ENCODE assay signal across 22 cellular contexts in genomic region chr5:154386952-154387629, GRCh38. TPM values are rescaled to one million over a fixed set of nuclear protein-coding genes. Genes with fewer than 3 reads are reported as not detected.
DNase-seq lines count a peak whose midpoint lies in the region; ATAC-seq, FAIRE-seq and TF ChIP-seq lines count a peak whose summit lies in the region.
"Had no signal": no experiment of that assay in that cellular context is flagged by ENCODE, and none has a peak within 500 bp of the region (broad histone marks: within the 10 kb centered on the region; RNA-seq: fewer than 3 reads in every experiment).

No MANE protein-coding gene starts in this region.

- TF ChIP-seq POLR2A in A549 (IDR thresholded peaks at IDR 0.05; ENCODE audit: low read length), result no peak

- no peak for TF ChIP-seq EP300 in A549 (IDR thresholded peaks at IDR 0.05)

- no peak overlapping the region for H2AFZ ChIP-seq in neuronal stem cell (ENCODE audit: low read length)
- H2AFZ ChIP-seq: GM23338 had no signal

- no peak overlapping the region for H4K91ac ChIP-seq in neuronal stem cell (ENCODE audit: low read depth, low read length, poor library complexity)

- H3K4me3 ChIP-seq in A549 (no peak overlapping the region), epithelial cell of proximal tubule (ENCODE audit: low read depth, low read length) (no peak overlapping the region), left lung (no peak overlapping the region), neuronal stem cell (ENCODE audit: low read length in 2 of 2) (no peak overlapping the region), heart right ventricle (no peak overlapping the region)
- H3K4me3 ChIP-seq: BLaER1, GM23338 had no signal

- peak in 1 of 2 experiments; percentile 19; a peak in 2 of 6 replicates for ATAC-seq in A549
- peak; percentile 61 for ATAC-seq in left lung
- no peak for ATAC-seq in GM21526 (IDR thresholded peaks at IDR 0.05; ENCODE audit: low FRiP score, unreplicated experiment)
- ATAC-seq in heart right ventricle, result no peak
- no peak for ATAC-seq in HG02885 (IDR thresholded peaks at IDR 0.05; ENCODE audit: poor library complexity, unreplicated experiment)
- ATAC-seq: CD8-positive, alpha-beta T cell; GM23338; HCT116; PC-3 had no signal

- no peak overlapping the region for H3K4ac ChIP-seq in neuronal stem cell (ENCODE audit: low read length)

- H3K27ac ChIP-seq in A549, result peak overlapping the region; percentile 28 to 34; a peak in 3 of 6 replicates
- H3K27ac ChIP-seq in left lung, result no peak overlapping the region
- no peak overlapping the region for H3K27ac ChIP-seq in neuronal stem cell (replicated peaks; ENCODE audit: low read length)
- no peak overlapping the region for H3K27ac ChIP-seq in heart right ventricle
- H3K27ac ChIP-seq: BLaER1 had no signal

- H2AK5ac ChIP-seq in neuronal stem cell (ENCODE audit: low read depth, low read length), result no peak overlapping the region

- H2BK120ac ChIP-seq in neuronal stem cell (ENCODE audit: low read depth, low read length), result no peak overlapping the region

- H2BK5ac ChIP-seq in neuronal stem cell (ENCODE audit: low read length), result no peak overlapping the region

- peak overlapping the region; percentile 19 for H3K18ac ChIP-seq in neuronal stem cell (ENCODE audit: low read length)

- no peak overlapping the region for H3K23ac ChIP-seq in neuronal stem cell (ENCODE audit: low read depth, low read length, poor library complexity)

- FAIRE-seq in A549 (lab: Jason Lieb, UNC), result no peak
- FAIRE-seq: D721Med, GM18507 had no signal

- no peak overlapping the region for H3K9ac ChIP-seq in neuronal stem cell (ENCODE audit: low read depth, low read length, poor library complexity)
- H3K9ac ChIP-seq: BLaER1 had no signal

- H3K4me2 ChIP-seq in A549 (peak overlapping the region; percentile 0; the same call in 1 of the 3 replicates), neuronal stem cell (ENCODE audit: insufficient read depth, low read length, poor library complexity, severe bottlenecking) (no peak overlapping the region)
- H3K4me2 ChIP-seq: BLaER1, GM23338 had no signal

- no peak for DNase-seq in A549 (ENCODE audit: low read depth in 1 of 2, low spot score in 1 of 2)
- peak; percentile 42 for DNase-seq in epithelial cell of proximal tubule (ENCODE audit: low read depth)
- DNase-seq in left lung, result no peak
- no peak for DNase-seq in neuronal stem cell (ENCODE audit: low spot score)
- no peak for DNase-seq in SHP77 treated with DMSO at 0.1 percent for 48 hours (lab: John Stamatoyannopoulos, UW)
- DNase-seq in heart right ventricle, result no peak
- DNase-seq: CD8-positive, alpha-beta T cell; DMS79; KBM-7; MV-4-11; NCI-H1436; NCI-H2029; NCI-H2171; NCI-H446 treated with DMSO at 0.1 percent for 48 hours; PC-3 had no signal

- TF ChIP-seq RAD21 in A549 (conservative IDR thresholded peaks at IDR 0.05 in 1 of 2, IDR thresholded peaks at IDR 0.05 in 1 of 2), result no peak

- H3K9me3 ChIP-seq in A549 (no peaks in the 10 kb centered on the region), left lung (no peaks in the 10 kb centered on the region), neuronal stem cell (replicated peaks in 1 of 2; ENCODE audit: control insufficient read depth in 2 of 2, insufficient read depth in 1 of 2, low read depth in 1 of 2, low read length in 2 of 2) (peaks cover 0 to under 1% of the 10 kb centered on the region in 2 donors), heart right ventricle (no peaks in the 10 kb centered on the region)

- no peaks in the 10 kb centered on the region for H3K79me1 ChIP-seq in neuronal stem cell (ENCODE audit: low read depth, low read length)

- POLR2A ChIA-PET in A549 (lab: Yijun Ruan, JAX), result no interaction called here

- no peak overlapping the region for H2BK12ac ChIP-seq in neuronal stem cell (ENCODE audit: low read length)

- H3K36me3 ChIP-seq in left lung (peaks cover 0 to 62% of the 10 kb centered on the region in 2 donors), neuronal stem cell (replicated peaks in 1 of 2; ENCODE audit: control insufficient read depth in 2 of 2, insufficient read depth in 2 of 2, low read length in 2 of 2) (peaks cover 0 to 65% of the 10 kb centered on the region in 2 donors), heart right ventricle (peaks cover 0 to 81% (median under 1%) of the 10 kb centered on the region in 9 donors)

- intact Hi-C loops in left lung (cut with DNase I), result no loop called here
- intact Hi-C loops in heart right ventricle (cut with DNase I), result no loop called here

- CTCF ChIA-PET in A549 (lab: Yijun Ruan, JAX), result interaction anchor here (0.9 to 3.5 kb wide), 6 partner anchors 18 to 315 kb away, joined by 3 to 23 read pairs (median 4); no protein-coding TSS in a partner anchor

- H3K27me3 ChIP-seq in left lung, result no peaks in the 10 kb centered on the region
- H3K27me3 ChIP-seq in neuronal stem cell (ENCODE audit: control insufficient read depth in 3 of 3, insufficient read depth in 3 of 3, low read depth in 1 of 3, low read length in 3 of 3), result no peaks in the 10 kb centered on the region
- H3K27me3 ChIP-seq in heart right ventricle, result no peaks in the 10 kb centered on the region
- H3K27me3 ChIP-seq: BLaER1 had no signal

- TF ChIP-seq CTCF in A549 (IDR thresholded peaks at IDR 0.05) (no peak), epithelial cell of proximal tubule (conservative IDR thresholded peaks at IDR 0.05; ENCODE audit: low read depth, low read length) (no peak), left lung (IDR thresholded peaks at IDR 0.05) (no peak), heart right ventricle (IDR thresholded peaks at IDR 0.05) (no peak)

- H2BK15ac ChIP-seq in neuronal stem cell (ENCODE audit: low read length), result no peak overlapping the region

- no peak overlapping the region for H4K8ac ChIP-seq in neuronal stem cell (ENCODE audit: low read depth, low read length)

- WGBS in A549 (ENCODE audit: missing lambda C conversion rate), result 76% methylated on average over 6 of the region's 6 CpGs
- WGBS in neuronal stem cell (ENCODE audit: extremely low coverage in 2 of 2, insufficient read length in 2 of 2, insufficient replicate concordance in 1 of 2), 2 donors, result no CpG with 5 or more reads among the region's 6 CpGs
- WGBS in heart right ventricle, 2 donors, result 97 to 98% methylated on average over 6 of the region's 6 CpGs

- H3K4me1 ChIP-seq in A549 (peaks cover 28% of the 10 kb centered on the region; the same call in 2 of the 3 replicates), left lung (no peaks in the 10 kb centered on the region), neuronal stem cell (ENCODE audit: control insufficient read depth in 2 of 2, insufficient read depth in 1 of 2, low read depth in 1 of 2, low read length in 2 of 2) (peaks cover 0 to 3% of the 10 kb centered on the region in 2 donors), heart right ventricle (peaks cover 0 to 7% (median 0%) of the 10 kb centered on the region in 9 donors)

- H3K14ac ChIP-seq in neuronal stem cell (ENCODE audit: low read length), result no peak overlapping the region

TF ChIP-seq in A549, 52 proteins besides CTCF, POLR2A, EP300 and RAD21 (continues in another document):
- TF ChIP-seq PHF8 (IDR thresholded peaks at IDR 0.05; ENCODE audit: borderline replicate concordance, low read depth) (no peak), HOXB13 (CRISPR knock-in tag; IDR thresholded peaks at IDR 0.05; ENCODE audit: low read depth) (no peak), FOSL2 (IDR thresholded peaks at IDR 0.05) (no peak), FOSL2 (CRISPR knock-in tag; IDR thresholded peaks at IDR 0.05) (no peak), NFE2L2 (conservative IDR thresholded peaks at IDR 0.05; ENCODE audit: low read length) (no peak), REST (IDR thresholded peaks at IDR 0.05) (no peak), KDM1A (IDR thresholded peaks at IDR 0.05; ENCODE audit: low read depth) (no peak), NPAS2 (CRISPR knock-in tag; IDR thresholded peaks at IDR 0.05; ENCODE audit: borderline replicate concordance) (no peak), CHD4 (IDR thresholded peaks at IDR 0.05; ENCODE audit: borderline replicate concordance) (no peak), ESRRA (IDR thresholded peaks at IDR 0.05; ENCODE audit: borderline replicate concordance, low read length) (no peak), HOXB5 (CRISPR knock-in tag; IDR thresholded peaks at IDR 0.05) (no peak), CBX8 (IDR thresholded peaks at IDR 0.05) (no peak), FOSB (CRISPR knock-in tag; IDR thresholded peaks at IDR 0.05) (no peak), KDM5A (IDR thresholded peaks at IDR 0.05) (no peak)

RNA-seq across cellular contexts. Expression of gene SAP30L, which starts 58.7 kb away (rescaled TPM):
- 40.8 and 50.3 TPM in 2 replicates for polyA plus RNA-seq in A549 (2011; rRNA removed)
- 19.1 and 19.2 TPM in 2 replicates for polyA plus RNA-seq in A549 (2012; cell fraction: cytosol; rRNA removed)
- 6.5 and 8.6 TPM in 2 replicates for polyA plus RNA-seq in A549 (2012; cell fraction: nucleus; rRNA removed)
- polyA plus RNA-seq in A549 (2017; fragmentation: RNase III; extraction: RNeasy Plus Mini Kit Qiagen cat#74134 plus additional on column Dnase treatment), result 23.5 to 25.3 TPM (median 24.9 TPM) in 3 replicates
- polyA minus RNA-seq in A549 (2011; rRNA and poly(A)+ RNA removed), result 11.7 and 14.5 TPM in 2 replicates
- 9.1 and 22.5 TPM in 2 replicates for total RNA-seq in epithelial cell of proximal tubule
- total RNA-seq in left lung, result 10 to 100 TPM; 31.1 to 34.8 TPM
- polyA plus RNA-seq in neuronal stem cell (2013, experiment 1 of 2), result 57.9 TPM
- 60.6 TPM for polyA plus RNA-seq in neuronal stem cell (2013, experiment 2 of 2)
- 10 to 100 TPM; 25.9 to 38.3 (median 33.8) TPM for total RNA-seq in heart right ventricle
- 10 to 100 TPM; 14.4 to 36.4 TPM for polyA plus RNA-seq in heart right ventricle

Comparison
In these comparisons a context has a peak if more than half of its experiments do, and no peak if none do; other contexts are left out.
1. H3K27ac ChIP-seq: peak in A549 (2 of 2); none in left lung (0 of 2), neuronal stem cell (single experiment) and heart right ventricle (0 of 10).